ENCODE assay signal across 1 cellular context in genomic region chr19:3603121-3603841, GRCh38.
TF ChIP-seq lines count a peak whose summit lies in the region.

No MANE protein-coding gene starts in this region.

TF ChIP-seq in HEK293, 187 proteins besides CTCF, POLR2A, EP300 and RAD21:
- no peak for TF ChIP-seq RBAK (tag by site-specific recombination; IDR thresholded peaks at IDR 0.05)
- no peak for TF ChIP-seq ZNF266 (tag by site-specific recombination; IDR thresholded peaks at IDR 0.05; ENCODE audit: low read depth)
- TF ChIP-seq ZNF571 (tag by site-specific recombination; IDR thresholded peaks at IDR 0.05) = no peak
- TF ChIP-seq, protein P1, sequence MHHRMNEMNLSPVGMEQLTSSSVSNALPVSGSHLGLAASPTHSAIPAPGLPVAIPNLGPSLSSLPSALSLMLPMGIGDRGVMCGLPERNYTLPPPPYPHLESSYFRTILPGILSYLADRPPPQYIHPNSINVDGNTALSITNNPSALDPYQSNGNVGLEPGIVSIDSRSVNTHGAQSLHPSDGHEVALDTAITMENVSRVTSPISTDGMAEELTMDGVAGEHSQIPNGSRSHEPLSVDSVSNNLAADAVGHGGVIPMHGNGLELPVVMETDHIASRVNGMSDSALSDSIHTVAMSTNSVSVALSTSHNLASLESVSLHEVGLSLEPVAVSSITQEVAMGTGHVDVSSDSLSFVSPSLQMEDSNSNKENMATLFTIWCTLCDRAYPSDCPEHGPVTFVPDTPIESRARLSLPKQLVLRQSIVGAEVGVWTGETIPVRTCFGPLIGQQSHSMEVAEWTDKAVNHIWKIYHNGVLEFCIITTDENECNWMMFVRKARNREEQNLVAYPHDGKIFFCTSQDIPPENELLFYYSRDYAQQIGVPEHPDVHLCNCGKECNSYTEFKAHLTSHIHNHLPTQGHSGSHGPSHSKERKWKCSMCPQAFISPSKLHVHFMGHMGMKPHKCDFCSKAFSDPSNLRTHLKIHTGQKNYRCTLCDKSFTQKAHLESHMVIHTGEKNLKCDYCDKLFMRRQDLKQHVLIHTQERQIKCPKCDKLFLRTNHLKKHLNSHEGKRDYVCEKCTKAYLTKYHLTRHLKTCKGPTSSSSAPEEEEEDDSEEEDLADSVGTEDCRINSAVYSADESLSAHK (tag by site-specific recombination; IDR thresholded peaks at IDR 0.05) = peak; percentile 100
- TF ChIP-seq ZNF354C (tag by site-specific recombination; IDR thresholded peaks at IDR 0.05; ENCODE audit: borderline replicate concordance, low read depth) = no peak
- TF ChIP-seq ZNF214 (tag by site-specific recombination; IDR thresholded peaks at IDR 0.05; ENCODE audit: borderline replicate concordance) = no peak
- no peak for TF ChIP-seq GLI4 (tag by site-specific recombination; IDR thresholded peaks at IDR 0.05)
- TF ChIP-seq ZNF239 (tag by site-specific recombination; IDR thresholded peaks at IDR 0.05) = no peak
- TF ChIP-seq ZNF174 (tag by site-specific recombination; IDR thresholded peaks at IDR 0.05) = no peak
- TF ChIP-seq ZNF302 (tag by site-specific recombination; IDR thresholded peaks at IDR 0.05; ENCODE audit: low read depth) = no peak
- peak; percentile 28; the same call in 1 of the 2 replicates for TF ChIP-seq ZNF623 (tag by site-specific recombination; IDR thresholded peaks at IDR 0.05)
- no peak for TF ChIP-seq IKZF3 (tag by site-specific recombination; IDR thresholded peaks at IDR 0.05)
- no peak for TF ChIP-seq ZNF19 (tag by site-specific recombination; IDR thresholded peaks at IDR 0.05; ENCODE audit: low read depth)
- peak; percentile 12; the same call in 1 of the 2 replicates for TF ChIP-seq KLF8 (tag by site-specific recombination; IDR thresholded peaks at IDR 0.05)
- TF ChIP-seq ZNF157 (tag by site-specific recombination; IDR thresholded peaks at IDR 0.05) = no peak
- no peak for TF ChIP-seq ZNF555 (tag by site-specific recombination; conservative IDR thresholded peaks at IDR 0.05)
- TF ChIP-seq ZFP3 (tag by site-specific recombination; IDR thresholded peaks at IDR 0.05; ENCODE audit: low read depth) = no peak
- no peak for TF ChIP-seq ZNF660 (tag by site-specific recombination; IDR thresholded peaks at IDR 0.05)
